Comparison of ENCODE assay signal across 1 cellular context in the genomic region with DNA sequence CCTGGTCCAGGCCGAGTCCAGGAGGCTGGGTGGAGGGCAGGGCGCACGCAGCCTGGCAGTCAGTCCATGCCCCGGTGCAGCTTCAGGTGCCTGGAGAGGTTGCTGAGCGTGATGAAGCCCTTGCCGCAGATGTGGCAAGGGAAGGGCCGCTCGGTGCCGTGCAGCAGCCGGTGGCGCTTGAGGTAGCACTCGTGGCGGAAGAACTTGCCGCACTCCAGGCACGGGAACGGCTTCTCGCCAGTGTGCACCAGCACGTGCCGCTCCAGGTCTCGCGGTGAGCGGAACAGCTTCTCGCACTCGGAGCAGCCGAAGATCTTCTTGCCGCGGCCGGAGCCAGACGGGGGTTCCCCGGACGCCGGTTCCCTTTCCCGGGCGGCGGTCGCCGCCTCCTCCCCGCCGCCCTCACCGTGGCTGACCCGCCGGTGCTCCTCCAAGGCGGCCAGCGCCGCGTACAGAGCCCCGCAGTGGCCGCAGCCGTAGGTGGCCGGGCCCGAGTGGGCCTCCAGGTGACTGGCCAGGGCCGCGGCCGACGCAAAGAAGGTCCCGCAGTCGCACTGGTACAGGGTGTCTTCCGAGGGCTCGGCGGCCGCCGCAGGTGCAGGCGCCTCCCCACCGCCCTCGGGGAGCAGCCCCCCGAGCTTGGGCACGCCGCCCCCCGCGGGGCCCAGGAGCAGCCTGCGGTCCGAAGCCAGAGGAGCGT.
TF ChIP-seq lines count a peak whose summit lies in the region.

No MANE protein-coding gene starts in this region.

TF ChIP-seq in GM12878, 131 proteins besides CTCF, POLR2A, EP300 and RAD21:
- TF ChIP-seq REST (IDR thresholded peaks at IDR 0.05; ENCODE audit: low read depth, low read length), result no peak
- no peak for TF ChIP-seq MXI1 (IDR thresholded peaks at IDR 0.05; ENCODE audit: low read depth, low read length)
TF ChIP-seq in GM12878: peak in this region for 0.
